ENCODE assay signal across 17 cellular contexts in genomic region chr7:35261476-35262285, GRCh38. TPM values are rescaled to one million over a fixed set of nuclear protein-coding genes. Genes with fewer than 3 reads are reported as not detected.
A peak's percentile ranks its signal among the peaks of the same experiment; 100 is the strongest.
DNase-seq lines count a peak whose midpoint lies in the region; ATAC-seq and TF ChIP-seq lines count a peak whose summit lies in the region.
"Had no signal": no experiment of that assay in that cellular context is flagged by ENCODE, and none has a peak within 500 bp of the region (broad histone marks: within the 10 kb centered on the region; RNA-seq: fewer than 3 reads in every experiment).

No MANE protein-coding gene starts in this region.

- H3K4me3 ChIP-seq in iPS-11a (ENCODE audit: low read depth, low read length) (peak overlapping the region; percentile 39), osteoblast (ENCODE audit: insufficient read depth, low read length) (no peak overlapping the region)
- H3K4me3 ChIP-seq: ovary, PC-9 had no signal

- no peak overlapping the region for H2AFZ ChIP-seq in osteoblast (ENCODE audit: low read length)
- H2AFZ ChIP-seq: PC-9 had no signal

- H3K36me3 ChIP-seq in osteoblast (ENCODE audit: insufficient read depth, low read length) = no peaks in the 10 kb centered on the region
- H3K36me3 ChIP-seq: ovary had no signal

- H3K27me3 ChIP-seq in osteoblast (ENCODE audit: insufficient read depth, low read length) = peaks cover 57% of the 10 kb centered on the region
- H3K27me3 ChIP-seq: ovary had no signal

- DNase-seq in Daoy (ENCODE audit: low read depth) (peak; percentile 48), ecto neural progenitor cell (ENCODE audit: low spot score) (peak; percentile 67), osteoblast (ENCODE audit: insufficient read length, low spot score, missing footprints) (peak; percentile 68), SK-N-DZ (ENCODE audit: low spot score) (no peak), NCI-H2081 (lab: John Stamatoyannopoulos, UW) (no peak), HUDEP-2 (lab: John Stamatoyannopoulos, UW; ENCODE audit: unreplicated experiment in 76 of 76) (no peak)
- DNase-seq: activated CD8-positive, alpha-beta memory T cell treated with anti-CD3 and anti-CD28 coated beads for 24 hours; CD8-positive, alpha-beta T cell; GDM1; NCI-H1694; NCI-H524 treated with DMSO at 0.1 percent for 48 hours; ovary; PC-9 had no signal

- TF ChIP-seq CTCF in osteoblast (IDR thresholded peaks at IDR 0.05; ENCODE audit: extremely low read depth, low read depth, low read length) = no peak

- no peaks in the 10 kb centered on the region for H3K79me2 ChIP-seq in osteoblast (ENCODE audit: insufficient read depth, low read length)

- no peaks in the 10 kb centered on the region for H4K20me1 ChIP-seq in osteoblast (ENCODE audit: insufficient read depth, low read length)

- no peak overlapping the region for H3K27ac ChIP-seq in osteoblast (ENCODE audit: low read depth, low read length)
- H3K27ac ChIP-seq: ovary, PC-9, VCaP had no signal

- no peaks in the 10 kb centered on the region for H3K9me3 ChIP-seq in osteoblast (ENCODE audit: low read depth, low read length)

- H3K4me1 ChIP-seq in osteoblast (ENCODE audit: insufficient read depth, low read length) = no peaks in the 10 kb centered on the region

- H3K4me2 ChIP-seq in osteoblast (ENCODE audit: insufficient read depth, low read length) = no peak overlapping the region
- H3K4me2 ChIP-seq: PC-9 had no signal

- no peak for ATAC-seq in HG03521 (IDR thresholded peaks at IDR 0.05; ENCODE audit: unreplicated experiment)
- ATAC-seq: CD8-positive, alpha-beta T cell had no signal

RNA-seq across cellular contexts. Expression of gene TBX20, which starts 7.8 kb away (rescaled TPM):
- total RNA-seq in Daoy (2014; rRNA removed; shearing (Covaris generic)) = 1.9 and 7.6 TPM in 2 replicates
- not detected in 2 replicates for total RNA-seq in osteoblast
- polyA plus RNA-seq in SK-N-DZ (2014; cell fraction: cytosol; rRNA removed) = 10.1 and 14.7 TPM in 2 replicates
- 8.0 and 15.2 TPM in 2 replicates for polyA plus RNA-seq in SK-N-DZ (2014; cell fraction: nucleus; rRNA removed)
- total RNA-seq: CD8-positive, alpha-beta T cell; LHCN-M2 had no signal
- polyA plus RNA-seq: ovary had no signal

Comparison
In these comparisons a context has a peak if more than half of its experiments do, and no peak if none do; other contexts are left out.
1. DNase-seq: peak in Daoy (single experiment), ecto neural progenitor cell (single experiment) and osteoblast (single experiment); none in SK-N-DZ (single experiment), NCI-H2081 (0 of 2) and HUDEP-2 (0 of 76).